Comparison of ENCODE assay signal across 18 cellular contexts in genomic region chr10:24885551-24885950, GRCh38.
"Had no signal": no experiment of that assay in that cellular context is flagged by ENCODE, and none has a peak within 500 bp of the region (broad histone marks: within the 10 kb centered on the region; RNA-seq: fewer than 3 reads in every experiment).

No MANE protein-coding gene starts in this region.

- DNase-seq: activated B cell treated with CpG ODN at 0.5 μM for 24 hours; activated CD4-positive, alpha-beta memory T cell treated with anti-CD3 and anti-CD28 coated beads for 36 hours; activated CD4-positive, alpha-beta T cell treated with anti-CD3 and anti-CD28 coated beads for 4 hours; activated naive CD4-positive, alpha-beta T cell treated with anti-CD3 and anti-CD28 coated beads, Interleukin-2, amount 50 U/mL, for 16 hours; activated T-cell treated with anti-CD3 and anti-CD28 coated beads, Interleukin-2, amount 50 U/mL, for 1 hour; left cardiac atrium; mesenchymal stem cell; naive B cell; right lobe of liver; small intestine; stimulated activated CD4-positive, alpha-beta T cell treated with anti-CD3 and anti-CD28 coated beads, Interleukin-4, amount 100 ng/mL, for 24 hours; testis; upper lobe of right lung had no signal

- H3K27ac Mint-ChIP-seq: activated B cell treated with CpG ODN at 0.5 μM for 24 hours; activated CD4-positive, alpha-beta memory T cell treated with anti-CD3 and anti-CD28 coated beads for 36 hours; activated T-helper 2 cell treated with anti-CD3 and anti-CD28 coated beads, Interferon-gamma antibody, Interleukin-2, Interleukin-4, amounts not matched to agents 10 μg/mL and 5 μg/mL and 100 μg/mL, durations not matched to agents 14 hours and 24 hours and 36 hours; stimulated activated effector memory CD8-positive, alpha-beta T cell treated with anti-CD3 and anti-CD28 coated beads, Interleukin-12 subunit alpha, Interleukin-12 subunit beta, amount 100 ng/mL, for 72 hours; T-helper 1 cell treated with Interleukin-12 subunit alpha and Interleukin-12 subunit beta and Interleukin-4 antibody, amounts not matched to agents 30 μg/mL and 1 μg/mL, for 36 hours had no signal

- H3K4me3 Mint-ChIP-seq: activated B cell treated with CpG ODN at 0.5 μM for 24 hours; activated CD4-positive, alpha-beta memory T cell treated with anti-CD3 and anti-CD28 coated beads for 36 hours; naive B cell; stimulated activated effector memory CD8-positive, alpha-beta T cell treated with anti-CD3 and anti-CD28 coated beads, Interleukin-12 subunit alpha, Interleukin-12 subunit beta, amount 100 ng/mL, for 72 hours; T-helper 1 cell treated with Interleukin-12 subunit alpha and Interleukin-12 subunit beta and Interleukin-4 antibody, amounts not matched to agents 30 μg/mL and 1 μg/mL, for 36 hours had no signal

- H3K36me3 Mint-ChIP-seq: naive B cell had no signal

- H3K9me3 Mint-ChIP-seq: activated B cell treated with CpG ODN at 0.5 μM for 24 hours had no signal

- ATAC-seq: body of pancreas; left cardiac atrium; mucosa of descending colon; stimulated activated effector memory CD8-positive, alpha-beta T cell treated with anti-CD3 and anti-CD28 coated beads, Interleukin-12 subunit alpha, Interleukin-12 subunit beta, amount 100 ng/mL, for 72 hours had no signal

- H3K27me3 Mint-ChIP-seq: activated B cell treated with CpG ODN at 0.5 μM for 24 hours; activated CD4-positive, alpha-beta memory T cell treated with anti-CD3 and anti-CD28 coated beads for 36 hours had no signal
